ENCODE assay signal across 7 cellular contexts in the genomic region with DNA sequence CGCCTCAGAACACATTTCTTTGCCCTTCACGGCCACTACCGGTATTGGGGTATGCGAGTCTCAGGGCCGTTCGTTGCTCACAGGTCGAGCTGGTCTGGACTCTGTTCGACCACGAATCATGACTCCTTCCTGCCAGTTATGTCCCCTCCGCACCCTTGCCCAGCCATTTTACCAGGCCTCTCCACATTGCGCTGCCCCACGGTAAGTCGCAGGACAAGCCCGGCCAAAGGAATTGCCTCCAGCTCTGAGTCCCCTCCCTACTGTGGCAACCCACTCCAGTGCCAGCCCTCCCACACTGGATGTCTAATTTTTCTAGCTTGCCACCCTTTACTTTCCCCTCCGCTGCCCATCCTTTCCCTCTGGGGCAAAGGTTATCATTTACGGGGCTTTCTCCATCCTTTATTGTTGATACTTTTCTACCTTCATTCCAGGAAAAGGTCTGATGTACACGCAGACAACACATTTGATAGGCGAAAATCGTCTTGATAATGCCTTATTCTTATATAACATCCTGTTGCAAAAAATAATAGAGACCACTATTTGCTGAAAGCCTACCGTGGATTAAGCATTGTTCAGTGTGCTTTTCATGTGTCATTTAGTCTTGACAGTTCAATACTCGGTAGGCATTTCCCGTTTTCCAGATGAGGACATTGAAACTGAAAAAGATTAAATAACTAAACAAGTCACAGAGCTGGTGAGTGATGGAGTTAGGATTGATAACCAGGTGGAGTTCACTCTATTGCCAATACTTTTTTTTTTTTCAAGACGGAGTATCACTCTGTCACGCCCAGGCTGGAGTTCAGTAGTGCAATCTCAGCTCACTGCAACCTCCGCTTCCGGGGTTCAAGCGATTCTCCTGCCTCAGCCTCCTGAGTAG. TPM values are rescaled to one million over a fixed set of nuclear protein-coding genes. Genes with fewer than 3 reads are reported as not detected.
DNase-seq lines count a peak whose midpoint lies in the region; ATAC-seq and TF ChIP-seq lines count a peak whose summit lies in the region.

No MANE protein-coding gene starts in this region.

- intact Hi-C loops in mammary epithelial cell (cut with micrococcal nuclease): loop anchor here (5.0 kb wide), 2 partner anchors 85 to 830 kb away; no protein-coding TSS in a partner anchor
- intact Hi-C loops in stomach (cut with DNase I; ENCODE audit: low total_unique reads): no loop called here

- peak overlapping the region; percentile 77 for H3K4me2 ChIP-seq in mammary epithelial cell (ENCODE audit: insufficient read depth, low read depth, low read length)

- CTCF ChIA-PET in mammary epithelial cell (lab: Charles Lee; ENCODE audit: low non-redundant PET): no interaction called here

- H3K27ac ChIP-seq in mammary epithelial cell (ENCODE audit: insufficient read depth, low read depth, low read length): peak overlapping the region; percentile 87
- peak overlapping the region; percentile 84 to 97 (median 96) for H3K27ac ChIP-seq in stomach

- H3K4me3 ChIP-seq in GM12865 (ENCODE audit: low read depth, low read length): peak overlapping the region; percentile 83
- peak overlapping the region; percentile 100 for H3K4me3 ChIP-seq in NT2/D1 (ENCODE audit: insufficient read length, low read depth)
- H3K4me3 ChIP-seq in mammary epithelial cell (replicated peaks in 1 of 3; ENCODE audit: insufficient read depth in 1 of 3, low read depth in 2 of 3, low read length in 3 of 3): peak overlapping the region; percentile 53 to 63 (median 55)
- peak overlapping the region; percentile 73 to 93 (median 80) for H3K4me3 ChIP-seq in stomach

- TF ChIP-seq EP300 in stomach (IDR thresholded peaks at IDR 0.05): no peak

- peak overlapping the region; percentile 88 for H2AFZ ChIP-seq in mammary epithelial cell (ENCODE audit: low read depth, low read length)

- 6% methylated on average over 17 of the region's 27 CpGs for WGBS in mammary epithelial cell (ENCODE audit: low coverage, missing lambda C conversion rate)
- WGBS in stomach, 5 donors: 17 to 21% (median 18%) methylated on average over 27 of the region's 27 CpGs

- no peak for TF ChIP-seq POLR2A in stomach (IDR thresholded peaks at IDR 0.05)

- in situ Hi-C loops in mammary epithelial cell (cut with MboI; ENCODE audit: low sequenced_read_pairs in 2 of 2): no loop called here

- no peak for TF ChIP-seq CTCF in GM12865 (IDR thresholded peaks at IDR 0.05; ENCODE audit: insufficient read depth, low read depth, low read length, missing control alignments)
- no peak for TF ChIP-seq CTCF in mammary epithelial cell (conservative IDR thresholded peaks at IDR 0.05 in 1 of 2, IDR thresholded peaks at IDR 0.05 in 1 of 2; ENCODE audit: extremely low read depth in 1 of 2, insufficient read depth in 1 of 2, low read depth in 1 of 2, low read length in 2 of 2)
- TF ChIP-seq CTCF in stomach (IDR thresholded peaks at IDR 0.05): no peak

- dilution Hi-C loops in mammary epithelial cell (cut with HindIII; ENCODE audit: low sequenced_read_pairs): no loop called here

- BruUV-seq in mammary epithelial cell (replicated peaks; lab: Mats Ljungman, UMichigan): TSS peak; percentile 79

- peaks cover 16% of the 10 kb centered on the region for H4K20me1 ChIP-seq in mammary epithelial cell (ENCODE audit: insufficient read depth, low read length)

- ATAC-seq in GM21737 (IDR thresholded peaks at IDR 0.05; ENCODE audit: unreplicated experiment) (peak; percentile 20), HG03457 (IDR thresholded peaks at IDR 0.05; ENCODE audit: unreplicated experiment) (no peak)

- H3K4me1 ChIP-seq in NT2/D1 (ENCODE audit: insufficient read depth, insufficient read length): no peaks in the 10 kb centered on the region
- peaks cover 35% of the 10 kb centered on the region for H3K4me1 ChIP-seq in mammary epithelial cell (ENCODE audit: insufficient read depth, low read length)
- H3K4me1 ChIP-seq in stomach: peaks cover 23 to 50% (median 38%) of the 10 kb centered on the region in 4 donors

- peaks cover 47% of the 10 kb centered on the region for H3K79me2 ChIP-seq in mammary epithelial cell (ENCODE audit: insufficient read depth, low read length)

- no peaks in the 10 kb centered on the region for H3K9me3 ChIP-seq in NT2/D1 (ENCODE audit: insufficient read depth, low read length)
- no peaks in the 10 kb centered on the region for H3K9me3 ChIP-seq in mammary epithelial cell (replicated peaks; ENCODE audit: insufficient read depth, low read length)
- H3K9me3 ChIP-seq in stomach: no peaks in the 10 kb centered on the region

- DNase-seq in GM12865 (ENCODE audit: low read depth) (no peak), NT2/D1 (ENCODE audit: low read depth, low spot score) (no peak), mammary epithelial cell (no peak), left kidney (ENCODE audit: low read depth, low spot score) (peak; percentile 71), stomach (peak; percentile 27)

- peak overlapping the region; percentile 98 for H3K9ac ChIP-seq in NT2/D1 (ENCODE audit: insufficient read length, low read depth)
- peak overlapping the region; percentile 87 for H3K9ac ChIP-seq in mammary epithelial cell (ENCODE audit: insufficient read depth, low read length)

- H3K36me3 ChIP-seq in NT2/D1 (ENCODE audit: insufficient read depth, insufficient read length, low read length) (peaks cover 38% of the 10 kb centered on the region), mammary epithelial cell (ENCODE audit: insufficient read depth, low read length) (peaks cover 22% of the 10 kb centered on the region), stomach (peaks cover 22 to 32% (median 27%) of the 10 kb centered on the region in 4 donors)

- H3K27me3 ChIP-seq in NT2/D1 (ENCODE audit: insufficient read depth, insufficient read length) (no peaks in the 10 kb centered on the region), mammary epithelial cell (ENCODE audit: insufficient read depth, low read length) (no peaks in the 10 kb centered on the region), stomach (no peaks in the 10 kb centered on the region)

RNA-seq across cellular contexts. Expression of a gene that starts 1.0 kb away (rescaled TPM):
- total RNA-seq in mammary epithelial cell (100 to 1,000 TPM; 126 to 485 TPM), stomach (100 to 1,000 TPM in 3 of 5 donors, 10 to 100 TPM in 2; 40.8 to 142 (median 137) TPM)
- polyA plus RNA-seq in mammary epithelial cell (237 TPM), stomach (10 to 100 TPM; 21.5 to 99.3 (median 61.0) TPM)
- polyA minus RNA-seq in mammary epithelial cell: 229 TPM

RNA-seq across cellular contexts. Expression of a gene that starts 19.5 kb away (rescaled TPM):
- total RNA-seq in mammary epithelial cell (10 to 100 TPM; 58.1 to 73.7 TPM), stomach (100 to 1,000 TPM in 2 of 5 donors, 10 to 100 TPM in 3; 25.1 to 140 (median 42.6) TPM)
- polyA plus RNA-seq in mammary epithelial cell (21.2 TPM), stomach (1 to 10 TPM; 3.9 to 5.0 (median 4.5) TPM)
- 40.2 TPM for polyA minus RNA-seq in mammary epithelial cell

RNA-seq across cellular contexts. Expression of a gene that starts 41.8 kb away (rescaled TPM):
- total RNA-seq in mammary epithelial cell: 10 to 100 TPM; 21.7 to 25.8 TPM
- 30.6 TPM for polyA plus RNA-seq in mammary epithelial cell
- polyA minus RNA-seq in mammary epithelial cell: 3.8 TPM
- total RNA-seq in stomach: 10 to 100 TPM; 11.2 to 32.6 (median 12.7) TPM
- 10 to 100 TPM; 17.4 to 18.8 (median 17.9) TPM for polyA plus RNA-seq in stomach

RNA-seq across cellular contexts. Expression of a gene that starts 52.5 kb away (rescaled TPM):
- total RNA-seq in mammary epithelial cell (10 to 100 TPM; 30.0 to 32.5 TPM), stomach (10 to 100 TPM in 4 of 5 donors, 1 to 10 TPM in 1; 4.6 to 62.0 (median 28.8) TPM)
- polyA plus RNA-seq in mammary epithelial cell (17.3 TPM), stomach (10 to 100 TPM; 19.0 to 32.2 (median 20.9) TPM)
- 25.6 TPM for polyA minus RNA-seq in mammary epithelial cell

Comparison
In these comparisons a context has a peak if more than half of its experiments do, and no peak if none do; other contexts are left out.
1. DNase-seq: peak in left kidney (single experiment) and stomach (single experiment); none in GM12865 (single experiment), NT2/D1 (single experiment) and mammary epithelial cell (single experiment).
2. Peak in every context shown above with its lines, with median percentiles within 50 percentile points of each other: H3K4me3 ChIP-seq.